Comparison of ENCODE assay signal across 13 cellular contexts in genomic region chr20:63087872-63088680, GRCh38.
DNase-seq lines count a peak whose midpoint lies in the region; ATAC-seq and TF ChIP-seq lines count a peak whose summit lies in the region.
"Had no signal": no experiment of that assay in that cellular context is flagged by ENCODE, and none has a peak within 500 bp of the region (broad histone marks: within the 10 kb centered on the region; RNA-seq: fewer than 3 reads in every experiment).

No MANE protein-coding gene starts in this region.

- intact Hi-C loops in activated CD4-positive, alpha-beta T cell treated with anti-CD3 and anti-CD28 coated beads for 36 hours (cut with DNase I, micrococcal nuclease) = no loop called here
- intact Hi-C loops in posterior vena cava (cut with DNase I) = no loop called here
- intact Hi-C loops in activated T-helper 2 cell treated with anti-CD3 and anti-CD28 coated beads, Interferon-gamma antibody, Interleukin-2, Interleukin-4, amounts not matched to agents 10 μg/mL and 5 μg/mL and 100 μg/mL, durations not matched to agents 14 hours and 24 hours and 36 hours (cut with micrococcal nuclease) = no loop called here

- no peak for TF ChIP-seq CTCF in RWPE1 (conservative IDR thresholded peaks at IDR 0.05; ENCODE audit: low read depth)

- DNase-seq in activated CD4-positive, alpha-beta T cell treated with anti-CD3 and anti-CD28 coated beads for 36 hours = peak; percentile 3
- DNase-seq in activated CD4-positive, alpha-beta T cell treated with anti-CD3 and anti-CD28 coated beads, Interleukin-2, amount 50 U/mL, for 1 hour = no peak
- DNase-seq in NCI-H2081 treated with DMSO at 0.1 percent for 48 hours (lab: John Stamatoyannopoulos, UW) (peak; percentile 42), posterior vena cava (ENCODE audit: low spot score) (peak; percentile 77), RWPE1 (ENCODE audit: low spot score) (no peak)
- DNase-seq in activated CD8-positive, alpha-beta memory T cell treated with anti-CD3 and anti-CD28 coated beads, Interleukin-2, amount 50 U/mL, for 48 hours = peak; percentile 30
- no peak for DNase-seq in activated T-helper 2 cell treated with anti-CD3 and anti-CD28 coated beads, Interferon-gamma antibody, Interleukin-2, Interleukin-4, amounts not matched to agents 10 μg/mL and 5 μg/mL and 100 μg/mL, durations not matched to agents 14 hours and 24 hours and 36 hours (ENCODE audit: low spot score)
- DNase-seq: activated CD4-positive, alpha-beta T cell treated with anti-CD3 and anti-CD28 coated beads for 48 hours; hippocampal formation; stimulated activated CD4-positive, alpha-beta T cell treated with anti-CD3 and anti-CD28 coated beads, Interleukin-12 subunit alpha, Interleukin-12 subunit beta, amount 100 ng/mL, for 4 hours had no signal

- H3K4me3 Mint-ChIP-seq in activated CD4-positive, alpha-beta T cell treated with anti-CD3 and anti-CD28 coated beads for 36 hours = no peak overlapping the region
- no peak overlapping the region for H3K4me3 Mint-ChIP-seq in activated T-helper 2 cell treated with anti-CD3 and anti-CD28 coated beads, Interferon-gamma antibody, Interleukin-2, Interleukin-4, amounts not matched to agents 10 μg/mL and 5 μg/mL and 100 μg/mL, durations not matched to agents 14 hours and 24 hours and 36 hours (ENCODE audit: low read depth)
- H3K4me3 Mint-ChIP-seq: activated naive CD4-positive, alpha-beta T cell treated with anti-CD3 and anti-CD28 coated beads, Interleukin-2, amount 50 U/mL, for 24 hours had no signal

- no peaks in the 10 kb centered on the region for H3K36me3 Mint-ChIP-seq in activated CD4-positive, alpha-beta T cell treated with anti-CD3 and anti-CD28 coated beads for 36 hours (ENCODE audit: low read depth)
- H3K36me3 Mint-ChIP-seq in activated T-helper 2 cell treated with anti-CD3 and anti-CD28 coated beads, Interferon-gamma antibody, Interleukin-2, Interleukin-4, amounts not matched to agents 10 μg/mL and 5 μg/mL and 100 μg/mL, durations not matched to agents 14 hours and 24 hours and 36 hours (ENCODE audit: low read depth) = no peaks in the 10 kb centered on the region
- H3K36me3 Mint-ChIP-seq: activated naive CD4-positive, alpha-beta T cell treated with anti-CD3 and anti-CD28 coated beads, Interleukin-2, amount 50 U/mL, for 24 hours had no signal

- ATAC-seq in activated CD4-positive, alpha-beta T cell treated with anti-CD3 and anti-CD28 coated beads for 36 hours = no peak
- ATAC-seq in HG02763 (IDR thresholded peaks at IDR 0.05; ENCODE audit: unreplicated experiment) = no peak
- ATAC-seq: A549 had no signal

- CTCF ChIA-PET in activated CD4-positive, alpha-beta T cell treated with anti-CD3 and anti-CD28 coated beads for 36 hours (lab: Charles Lee) = no interaction called here
- CTCF ChIA-PET in RWPE1 (lab: Yijun Ruan, JAX) = no interaction called here

- peaks cover 13% of the 10 kb centered on the region for H3K27me3 Mint-ChIP-seq in activated CD4-positive, alpha-beta T cell treated with anti-CD3 and anti-CD28 coated beads for 36 hours
- H3K27me3 Mint-ChIP-seq in activated T-helper 2 cell treated with anti-CD3 and anti-CD28 coated beads, Interferon-gamma antibody, Interleukin-2, Interleukin-4, amounts not matched to agents 10 μg/mL and 5 μg/mL and 100 μg/mL, durations not matched to agents 14 hours and 24 hours and 36 hours (ENCODE audit: low read depth) = no peaks in the 10 kb centered on the region

- no peak overlapping the region for H3K27ac ChIP-seq in RWPE1
- H3K27ac ChIP-seq: A549 had no signal

- H3K27ac Mint-ChIP-seq in activated CD4-positive, alpha-beta T cell treated with anti-CD3 and anti-CD28 coated beads for 36 hours = no peak overlapping the region
- no peak overlapping the region for H3K27ac Mint-ChIP-seq in activated T-helper 2 cell treated with anti-CD3 and anti-CD28 coated beads, Interferon-gamma antibody, Interleukin-2, Interleukin-4, amounts not matched to agents 10 μg/mL and 5 μg/mL and 100 μg/mL, durations not matched to agents 14 hours and 24 hours and 36 hours
- H3K27ac Mint-ChIP-seq: activated naive CD4-positive, alpha-beta T cell treated with anti-CD3 and anti-CD28 coated beads, Interleukin-2, amount 50 U/mL, for 24 hours had no signal

- no peaks in the 10 kb centered on the region for H3K9me3 Mint-ChIP-seq in activated CD4-positive, alpha-beta T cell treated with anti-CD3 and anti-CD28 coated beads for 36 hours (ENCODE audit: low read depth)
- H3K9me3 Mint-ChIP-seq in activated T-helper 2 cell treated with anti-CD3 and anti-CD28 coated beads, Interferon-gamma antibody, Interleukin-2, Interleukin-4, amounts not matched to agents 10 μg/mL and 5 μg/mL and 100 μg/mL, durations not matched to agents 14 hours and 24 hours and 36 hours = no peaks in the 10 kb centered on the region
- H3K9me3 Mint-ChIP-seq: activated naive CD4-positive, alpha-beta T cell treated with anti-CD3 and anti-CD28 coated beads, Interleukin-2, amount 50 U/mL, for 24 hours had no signal

- H3K4me1 Mint-ChIP-seq in activated CD4-positive, alpha-beta T cell treated with anti-CD3 and anti-CD28 coated beads for 36 hours = no peaks in the 10 kb centered on the region
- H3K4me1 Mint-ChIP-seq in activated T-helper 2 cell treated with anti-CD3 and anti-CD28 coated beads, Interferon-gamma antibody, Interleukin-2, Interleukin-4, amounts not matched to agents 10 μg/mL and 5 μg/mL and 100 μg/mL, durations not matched to agents 14 hours and 24 hours and 36 hours (ENCODE audit: low read depth) = no peaks in the 10 kb centered on the region
- H3K4me1 Mint-ChIP-seq: activated naive CD4-positive, alpha-beta T cell treated with anti-CD3 and anti-CD28 coated beads, Interleukin-2, amount 50 U/mL, for 24 hours had no signal

- POLR2A ChIA-PET in activated CD4-positive, alpha-beta T cell treated with anti-CD3 and anti-CD28 coated beads for 36 hours (lab: Charles Lee) = no interaction called here
- POLR2A ChIA-PET in RWPE1 (lab: Yijun Ruan, JAX; ENCODE audit: low non-redundant PET) = no interaction called here

Comparison
In these comparisons a context has a peak if more than half of its experiments do, and no peak if none do; other contexts are left out.
1. DNase-seq: peak in activated CD4-positive, alpha-beta T cell treated with anti-CD3 and anti-CD28 coated beads for 36 hours (single experiment), NCI-H2081 treated with DMSO at 0.1 percent for 48 hours (single experiment), activated CD8-positive, alpha-beta memory T cell treated with anti-CD3 and anti-CD28 coated beads, Interleukin-2, amount 50 U/mL, for 48 hours (single experiment) and posterior vena cava (single experiment); none in activated CD4-positive, alpha-beta T cell treated with anti-CD3 and anti-CD28 coated beads, Interleukin-2, amount 50 U/mL, for 1 hour (single experiment), activated T-helper 2 cell treated with anti-CD3 and anti-CD28 coated beads, Interferon-gamma antibody, Interleukin-2, Interleukin-4, amounts not matched to agents 10 μg/mL and 5 μg/mL and 100 μg/mL, durations not matched to agents 14 hours and 24 hours and 36 hours (single experiment) and RWPE1 (single experiment).